In genomic region chr17:67326959-67327745, GRCh38 we compare ENCODE assay signal across 8 cellular contexts. TPM values are rescaled to one million over a fixed set of nuclear protein-coding genes. Genes with fewer than 3 reads are reported as not detected.
DNase-seq lines count a peak whose midpoint lies in the region; FAIRE-seq and TF ChIP-seq lines count a peak whose summit lies in the region.
"Not testable (repeated sequence)": the region's sequence is repeated elsewhere in the genome, so short reads cannot be mapped to it uniquely, and the experiment has no call there.

No MANE protein-coding gene starts in this region.

- not testable (repeated sequence) for H3K4me1 Mint-ChIP-seq in osteocyte (ENCODE audit: unreplicated experiment); type B pancreatic cell (ENCODE audit: unreplicated experiment)

- not testable (repeated sequence) for DNase-seq in D721Med (ENCODE audit: insufficient read length, low spot score)
- DNase-seq in NCI-H524 (lab: John Stamatoyannopoulos, UW) (peak; percentile 88 to 96), NCI-H82 (lab: John Stamatoyannopoulos, UW) (peak; percentile 94), WERI-Rb-1 (peak; percentile 64), cardiac septum (ENCODE audit: low spot score) (peak; percentile 17), islet precursor cell (peak; percentile 54), osteocyte (ENCODE audit: extremely low spot score, unreplicated experiment) (peak; percentile 30), type B pancreatic cell (ENCODE audit: extremely low spot score, unreplicated experiment) (peak; percentile 4)

- intact Hi-C loops in cardiac septum (cut with DNase I): not testable (repeated sequence)

- not testable (repeated sequence) for H3K36me3 Mint-ChIP-seq in osteocyte (ENCODE audit: unreplicated experiment); type B pancreatic cell

- peaks cover 16% of the 10 kb centered on the region for H3K9me3 ChIP-seq in WERI-Rb-1 (ENCODE audit: severe bottlenecking)

- H3K27ac Mint-ChIP-seq in osteocyte (ENCODE audit: unreplicated experiment); type B pancreatic cell: not testable (repeated sequence)

- H3K27me3 ChIP-seq in WERI-Rb-1 (ENCODE audit: insufficient read depth, low read depth, severe bottlenecking): not testable (repeated sequence)

- H3K4me3 Mint-ChIP-seq in osteocyte (ENCODE audit: unreplicated experiment); type B pancreatic cell: not testable (repeated sequence)

- peaks cover 14% of the 10 kb centered on the region for H3K9me3 Mint-ChIP-seq in osteocyte (ENCODE audit: unreplicated experiment)
- not testable (repeated sequence) for H3K9me3 Mint-ChIP-seq in type B pancreatic cell

- FAIRE-seq in D721Med (lab: Jason Lieb, UNC): peak; percentile 32

- not testable (repeated sequence) for TF ChIP-seq CTCF in D721Med (IDR thresholded peaks at IDR 0.05; ENCODE audit: insufficient read depth, missing control alignments); WERI-Rb-1 (IDR thresholded peaks at IDR 0.05; ENCODE audit: low read depth, low read length); osteocyte (IDR thresholded peaks at IDR 0.05); type B pancreatic cell (conservative IDR thresholded peaks at IDR 0.05)

- H3K36me3 ChIP-seq in WERI-Rb-1: not testable (repeated sequence)

- not testable (repeated sequence) for H3K27me3 Mint-ChIP-seq in osteocyte (ENCODE audit: unreplicated experiment); type B pancreatic cell

- not testable (repeated sequence) for H3K4me3 ChIP-seq in WERI-Rb-1 (ENCODE audit: low read depth, low read length)

- peak overlapping the region; percentile 90 for H3K27ac ChIP-seq in WERI-Rb-1

RNA-seq across cellular contexts. Expression of gene PSMD12, which starts 39.2 kb away (rescaled TPM):
- total RNA-seq in cardiac septum (43.4 TPM), osteocyte (36.4 and 39.1 TPM in 2 replicates), type B pancreatic cell (ENCODE audit: low replicate concordance) (43.2 and 52.3 TPM in 2 replicates)

RNA-seq across cellular contexts. Expression of gene PITPNC1, which starts 49.9 kb away (rescaled TPM):
- total RNA-seq in cardiac septum (12.5 TPM), osteocyte (17.9 and 18.0 TPM in 2 replicates), type B pancreatic cell (ENCODE audit: low replicate concordance) (13.0 and 18.7 TPM in 2 replicates)
